ENCODE assay signal across 8 cellular contexts in the genomic region with DNA sequence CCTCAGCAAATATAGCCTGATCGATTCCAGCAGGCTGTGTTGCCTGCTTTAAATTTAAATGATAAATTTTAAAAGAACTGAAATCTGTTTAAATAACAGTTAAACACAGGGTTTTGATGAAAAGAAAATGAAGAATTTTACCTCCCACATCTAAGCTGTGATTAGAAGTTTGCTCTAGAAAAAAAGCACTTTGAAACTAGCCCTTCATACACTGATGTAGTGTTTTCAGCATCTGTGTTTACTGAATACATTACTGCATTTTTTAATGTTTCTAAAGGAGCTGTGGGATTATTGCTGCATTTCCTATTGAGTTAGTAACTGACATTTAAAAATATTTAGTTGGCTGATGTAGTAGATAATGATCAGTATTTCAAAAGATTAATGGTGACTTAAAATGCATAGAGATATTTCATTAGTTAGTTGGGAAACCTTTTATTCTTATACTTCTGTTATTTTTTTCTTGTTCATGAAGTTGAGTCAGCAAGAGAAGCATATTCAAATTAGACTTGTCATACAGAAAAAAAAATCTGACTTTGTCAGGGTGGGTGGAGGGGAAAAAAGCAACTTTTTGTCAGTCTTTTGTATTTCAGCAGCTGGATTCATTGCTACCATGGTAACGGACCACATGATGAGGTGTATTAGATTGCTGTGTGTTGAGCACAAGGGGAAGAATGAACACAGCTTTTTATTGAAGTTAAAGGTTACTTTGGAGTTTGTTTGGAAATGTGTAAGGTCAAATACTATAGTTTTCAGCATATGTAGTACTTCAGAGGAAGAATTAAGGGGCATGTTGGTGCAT. TPM values are rescaled to one million over a fixed set of nuclear protein-coding genes. Genes with fewer than 3 reads are reported as not detected.
DNase-seq lines count a peak whose midpoint lies in the region; ATAC-seq and TF ChIP-seq lines count a peak whose summit lies in the region.

DTNA (plus strand) TSS at position 668 of the 799 bp plus-strand sequence. CDS start 45,679 bp downstream, outside the sequence.

- no peaks in the 10 kb centered on the region for H3K36me3 Mint-ChIP-seq in HFFc6 (ENCODE audit: low read depth)
- peaks cover 2% of the 10 kb centered on the region for H3K36me3 Mint-ChIP-seq in neural progenitor cell

- peaks cover 51% of the 10 kb centered on the region for H3K4me1 Mint-ChIP-seq in HFFc6 (ENCODE audit: low read depth)
- peaks cover 35% of the 10 kb centered on the region for H3K4me1 Mint-ChIP-seq in neural progenitor cell

- H3F3A ChIP-seq in neural progenitor cell (ENCODE audit: low read depth) = no peaks in the 10 kb centered on the region

- H3K27ac ChIP-seq in fibroblast of lung (ENCODE audit: insufficient read depth, low read length) = peak within 1 kb of the TSS; percentile 88
- H3K27ac ChIP-seq in neural progenitor cell = no peak within 1 kb of the TSS

- H3K9me3 Mint-ChIP-seq in HFFc6 (no peaks in the 10 kb centered on the region), neural progenitor cell (peaks cover 10% of the 10 kb centered on the region)

- ATAC-seq in HG03159 (IDR thresholded peaks at IDR 0.05; ENCODE audit: unreplicated experiment) = no peak
- no peak for ATAC-seq in GM21825 (IDR thresholded peaks at IDR 0.05; ENCODE audit: unreplicated experiment)

- H3K9me3 ChIP-seq in fibroblast of lung (ENCODE audit: control insufficient read depth, insufficient read depth, low read depth, low read length) (no peaks in the 10 kb centered on the region), neural progenitor cell (ENCODE audit: low read depth) (no peaks in the 10 kb centered on the region)

- no peaks in the 10 kb centered on the region for H3K27me3 ChIP-seq in fibroblast of lung (ENCODE audit: control insufficient read depth, insufficient read depth, low read length)
- no peaks in the 10 kb centered on the region for H3K27me3 ChIP-seq in neural progenitor cell

- H3K9ac ChIP-seq in fibroblast of lung (ENCODE audit: insufficient read depth, low read length) = peak within 1 kb of the TSS; percentile 72
- H3K9ac ChIP-seq in neural progenitor cell = no peak within 1 kb of the TSS

- H3K79me2 ChIP-seq in fibroblast of lung (ENCODE audit: control insufficient read depth, insufficient read depth, low read length) (peaks cover 2% of the 10 kb centered on the region), neural progenitor cell (ENCODE audit: low read depth) (no peaks in the 10 kb centered on the region)

- TF ChIP-seq CTCF in HFFc6 (IDR thresholded peaks at IDR 0.05) (no peak), fibroblast of lung (conservative IDR thresholded peaks at IDR 0.05 in 1 of 2, IDR thresholded peaks at IDR 0.05 in 1 of 2; ENCODE audit: low read depth in 1 of 2, low read length in 2 of 2) (no peak), neural progenitor cell (IDR thresholded peaks at IDR 0.05) (no peak)

- peak within 1 kb of the TSS; percentile 48 to 97 (median 59) for H3K4me3 ChIP-seq in fibroblast of lung (replicated peaks in 1 of 4; ENCODE audit: control extremely low read depth in 1 of 4, insufficient read depth in 1 of 4, low read depth in 3 of 4, low read length in 4 of 4)
- peak within 1 kb of the TSS; percentile 33 for H3K4me3 ChIP-seq in neural progenitor cell

- peaks cover 19% of the 10 kb centered on the region for H3K4me1 ChIP-seq in fibroblast of lung (ENCODE audit: control insufficient read depth, extremely low read depth, insufficient read depth, low read length)
- peaks cover 34% of the 10 kb centered on the region for H3K4me1 ChIP-seq in neural progenitor cell

- H3K36me3 ChIP-seq in fibroblast of lung (ENCODE audit: control insufficient read depth, insufficient read depth, low read length) = no peaks in the 10 kb centered on the region
- no peaks in the 10 kb centered on the region for H3K36me3 ChIP-seq in neural progenitor cell

- H3K27ac Mint-ChIP-seq in HFFc6 (peak within 1 kb of the TSS; percentile 87), neural progenitor cell (peak within 1 kb of the TSS; percentile 99)

- no peak within 1 kb of the TSS for H2AFZ ChIP-seq in fibroblast of lung (ENCODE audit: low read length)
- peak within 1 kb of the TSS; percentile 97 for H2AFZ ChIP-seq in neural progenitor cell (replicated peaks)

- H4K20me1 ChIP-seq in fibroblast of lung (ENCODE audit: control insufficient read depth, extremely low read depth, insufficient read depth, low read length) (no peaks in the 10 kb centered on the region), neural progenitor cell (ENCODE audit: low read depth) (no peaks in the 10 kb centered on the region)

- H3K27me3 Mint-ChIP-seq in HFFc6 (ENCODE audit: insufficient read depth) (no peaks in the 10 kb centered on the region; the same call in 1 of the 2 replicates), neural progenitor cell (ENCODE audit: insufficient read depth, low read depth) (no peaks in the 10 kb centered on the region)

- H3K4me2 ChIP-seq in fibroblast of lung (ENCODE audit: extremely low read depth, insufficient read depth, low read length) = peak within 1 kb of the TSS; percentile 91
- peak within 1 kb of the TSS; percentile 73 for H3K4me2 ChIP-seq in neural progenitor cell

- H3K4me3 Mint-ChIP-seq in HFFc6 = peak within 1 kb of the TSS; percentile 79
- peak within 1 kb of the TSS; percentile 96 for H3K4me3 Mint-ChIP-seq in neural progenitor cell

- DNase-seq in HFFc6 (peak; percentile 96), RKO (ENCODE audit: low spot score) (peak; percentile 23), fibroblast of lung (ENCODE audit: low read depth in 2 of 2) (peak; percentile 97), neural progenitor cell (ENCODE audit: low spot score) (peak; percentile 64), HK-2 (ENCODE audit: unreplicated experiment) (no peak)
- no peak for DNase-seq in activated naive CD4-positive, alpha-beta T cell treated with anti-CD3 and anti-CD28 coated beads, Interleukin-2, amount 50 U/mL, for 16 hours

RNA-seq across cellular contexts. Expression of gene DTNA, which starts in this region (rescaled TPM):
- 1 to 10 TPM in 3 of 6 experiments, under 1 TPM in 3; 0.58 to 1.2 (median 0.98) TPM for total RNA-seq in HFFc6 (2021; fragmentation: NEBNext Ultra II Directional; extraction: Animal tissue kit (Norgen Biotek cat#: 25700))
- 28.2 and 38.8 TPM in 2 replicates for total RNA-seq in fibroblast of lung
- 26.9 and 49.8 TPM in 2 replicates for polyA plus RNA-seq in fibroblast of lung
- polyA plus RNA-seq in fibroblast of lung (2012) = 13.2 and 27.0 TPM in 2 replicates
- 71.6 and 96.1 TPM in 2 replicates for polyA minus RNA-seq in fibroblast of lung (ENCODE audit: low replicate concordance)
- total RNA-seq in neural progenitor cell (ENCODE audit: low replicate concordance) = 10.0 and 15.0 TPM in 2 replicates

Comparison
In these comparisons a context has a peak if more than half of its experiments do, and no peak if none do; other contexts are left out.
1. DNase-seq: peak in HFFc6 (single experiment), RKO (single experiment), fibroblast of lung (2 of 2) and neural progenitor cell (single experiment); none in activated naive CD4-positive, alpha-beta T cell treated with anti-CD3 and anti-CD28 coated beads, Interleukin-2, amount 50 U/mL, for 16 hours (single experiment) and HK-2 (single experiment).